ENCODE assay signal across 8 cellular contexts in the genomic region with DNA sequence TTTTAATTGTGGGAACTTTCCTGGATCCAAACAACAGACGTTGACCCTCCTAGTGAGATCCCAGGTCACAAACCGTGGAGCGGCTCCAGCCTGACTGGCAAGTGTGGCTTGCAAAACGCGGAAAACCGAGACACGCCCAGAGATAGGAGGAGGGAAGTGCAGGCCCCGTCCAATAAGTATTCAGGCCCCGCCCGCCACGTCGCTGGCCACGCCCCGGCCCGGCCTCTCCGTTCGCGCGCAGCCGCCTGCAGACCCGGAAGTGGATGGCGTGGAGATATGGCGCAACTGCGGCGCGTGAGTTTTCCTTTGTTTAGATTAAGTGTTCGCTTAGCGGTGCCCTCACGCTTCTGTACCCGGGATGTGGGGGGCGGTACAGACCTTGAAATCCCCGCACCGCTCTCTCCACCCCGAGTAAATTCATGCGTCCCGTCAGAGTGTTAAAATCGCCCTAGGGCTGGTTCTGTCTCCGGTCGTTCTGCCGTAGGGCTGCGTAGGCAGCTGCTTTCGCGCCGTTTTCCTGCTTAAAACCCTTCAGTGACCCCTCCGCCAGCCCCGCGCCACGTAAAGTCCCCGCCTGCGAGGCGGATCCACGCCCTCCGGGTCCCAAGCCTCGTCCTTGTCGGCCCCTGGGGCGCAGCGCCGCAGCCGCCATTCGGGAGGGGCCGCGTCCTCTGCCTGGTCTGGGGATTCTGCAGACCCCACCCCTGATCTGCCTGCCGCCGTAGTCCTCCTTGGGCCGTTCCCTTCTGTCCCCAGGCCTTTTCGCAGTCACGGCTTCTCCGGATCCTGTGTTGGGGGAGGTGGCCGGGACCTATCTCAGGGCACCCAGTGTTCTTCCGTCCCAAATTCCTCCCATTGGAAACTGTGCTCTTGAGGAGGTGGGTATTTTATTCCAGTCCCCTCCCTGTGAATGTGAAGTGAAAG. TPM values are rescaled to one million over a fixed set of nuclear protein-coding genes. Genes with fewer than 3 reads are reported as not detected.
DNase-seq lines count a peak whose midpoint lies in the region; ATAC-seq and TF ChIP-seq lines count a peak whose summit lies in the region.

A gene (plus strand): TSS at position 250 of the 924 bp plus-strand sequence. CDS start 27 bp downstream, at position 277.

- H3K27ac ChIP-seq in PC-3 (ENCODE audit: low read length) = peak within 1 kb of the TSS; percentile 84

- peaks cover 15% of the 10 kb centered on the region for H3K9me3 ChIP-seq in PC-3 (ENCODE audit: low read length)

- POLR2A ChIA-PET in PC-3 (lab: Charles Lee; ENCODE audit: unreplicated experiment) = interaction anchor here (0.6 kb wide), 1 partner anchor 338 kb away, joined by 3 read pairs; no protein-coding TSS in a partner anchor

- peak within 1 kb of the TSS; percentile 99 for H3K9ac ChIP-seq in PC-3 (ENCODE audit: low read length)

- H3F3A ChIP-seq in PC-3 (ENCODE audit: low read length, unreplicated experiment) = no peaks in the 10 kb centered on the region

- peaks cover 33% of the 10 kb centered on the region for H3K36me3 ChIP-seq in PC-3 (ENCODE audit: low read depth, low read length)

- H3K9me2 ChIP-seq in PC-3 (replicated peaks; ENCODE audit: low read length) = no peaks in the 10 kb centered on the region

- no peak for TF ChIP-seq RAD21 in Ishikawa (IDR thresholded peaks at IDR 0.05; ENCODE audit: low read depth)

- DNase-seq in DMS 273 (lab: John Stamatoyannopoulos, UW; ENCODE audit: unreplicated experiment) = peak; percentile 98
- DNase-seq in PC-3 = peak; percentile 95
- DNase-seq in activated T-cell treated with anti-CD3 and anti-CD28 coated beads for 48 hours (ENCODE audit: low read depth) = peak; percentile 97
- DNase-seq in epithelial cell of proximal tubule (ENCODE audit: low read depth) = peak; percentile 55
- peak; percentile 97 for DNase-seq in mucosa of gallbladder (ENCODE audit: low spot score)
- peak; percentile 93 to 96 for DNase-seq in stimulated activated CD8-positive, alpha-beta memory T cell treated with anti-CD3 and anti-CD28 coated beads, Interleukin-4, amount 100 ng/mL, for 4 hours (ENCODE audit: low read depth in 2 of 2, low spot score in 1 of 2)

- H2AFZ ChIP-seq in PC-3 (ENCODE audit: low read length) = peak within 1 kb of the TSS; percentile 88

- peaks cover 12% of the 10 kb centered on the region; the same call in 1 of the 2 replicates for H3K4me1 ChIP-seq in PC-3 (ENCODE audit: insufficient read depth, low read length)

- intact Hi-C loops in PC-3 (cut with micrococcal nuclease) = loop anchor here (1.0 kb wide), 1 partner anchor 28 kb away; a partner anchor contains a TSS

- TSS peak; percentile 79 for BruUV-seq in PC-3 (replicated peaks; lab: Mats Ljungman, UMichigan)

- TF ChIP-seq EP300 in Ishikawa (IDR thresholded peaks at IDR 0.05; ENCODE audit: borderline replicate concordance) = no peak

- CTCF ChIA-PET in PC-3 (lab: Charles Lee) = no interaction called here

- TF ChIP-seq CTCF in PC-3 (conservative IDR thresholded peaks at IDR 0.05; ENCODE audit: low read depth, low read length) (no peak), epithelial cell of proximal tubule (conservative IDR thresholded peaks at IDR 0.05; ENCODE audit: low read depth, low read length) (no peak)

- no peaks in the 10 kb centered on the region for H4K20me1 ChIP-seq in PC-3 (ENCODE audit: low read length)

- peaks cover 47% of the 10 kb centered on the region for H3K79me2 ChIP-seq in PC-3 (ENCODE audit: low read length)

- peak within 1 kb of the TSS; percentile 94 for H3K4me2 ChIP-seq in PC-3 (ENCODE audit: low read length)

- peak within 1 kb of the TSS; percentile 97 for H3K4me3 ChIP-seq in PC-3 (ENCODE audit: low read length)
- H3K4me3 ChIP-seq in epithelial cell of proximal tubule (ENCODE audit: low read depth, low read length) = peak within 1 kb of the TSS; percentile 90

- no peaks in the 10 kb centered on the region for H3K27me3 ChIP-seq in PC-3 (ENCODE audit: low read length)

- ATAC-seq in GM21576 (IDR thresholded peaks at IDR 0.05; ENCODE audit: unreplicated experiment) = peak; percentile 94
- ATAC-seq in PC-3 = peak; percentile 99

TF ChIP-seq in Ishikawa, 13 proteins besides CTCF, POLR2A, EP300 and RAD21:
- TF ChIP-seq CREB1 (IDR thresholded peaks at IDR 0.05; ENCODE audit: low read depth) (no peak; the same call in 1 of the 2 replicates), YY1 (IDR thresholded peaks at IDR 0.05; ENCODE audit: low read depth) (peak; percentile 72), TEAD4 (IDR thresholded peaks at IDR 0.05) (peak; percentile 16; the same call in 1 of the 2 replicates), CEBPB (IDR thresholded peaks at IDR 0.05) (peak; percentile 91), TAF1 (IDR thresholded peaks at IDR 0.05; ENCODE audit: low read depth) (peak; percentile 77)
- TF ChIP-seq, protein P1, sequence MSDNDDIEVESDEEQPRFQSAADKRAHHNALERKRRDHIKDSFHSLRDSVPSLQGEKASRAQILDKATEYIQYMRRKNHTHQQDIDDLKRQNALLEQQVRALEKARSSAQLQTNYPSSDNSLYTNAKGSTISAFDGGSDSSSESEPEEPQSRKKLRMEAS (IDR thresholded peaks at IDR 0.05) = peak; percentile 76

RNA-seq across cellular contexts. Expression of the gene that starts here (rescaled TPM):
- total RNA-seq in PC-3 (2014; rRNA removed) (9.1 and 11.7 TPM in 2 replicates), epithelial cell of proximal tubule (5.3 and 11.9 TPM in 2 replicates), mucosa of gallbladder (17.4 TPM)

Comparison
In these comparisons a context has a peak if more than half of its experiments do, and no peak if none do; other contexts are left out.
1. Peak in every context shown above with its lines: DNase-seq, ATAC-seq, H3K4me3 ChIP-seq and H3K27ac ChIP-seq.